Comparison of ENCODE assay signal across 8 cellular contexts in the genomic region with DNA sequence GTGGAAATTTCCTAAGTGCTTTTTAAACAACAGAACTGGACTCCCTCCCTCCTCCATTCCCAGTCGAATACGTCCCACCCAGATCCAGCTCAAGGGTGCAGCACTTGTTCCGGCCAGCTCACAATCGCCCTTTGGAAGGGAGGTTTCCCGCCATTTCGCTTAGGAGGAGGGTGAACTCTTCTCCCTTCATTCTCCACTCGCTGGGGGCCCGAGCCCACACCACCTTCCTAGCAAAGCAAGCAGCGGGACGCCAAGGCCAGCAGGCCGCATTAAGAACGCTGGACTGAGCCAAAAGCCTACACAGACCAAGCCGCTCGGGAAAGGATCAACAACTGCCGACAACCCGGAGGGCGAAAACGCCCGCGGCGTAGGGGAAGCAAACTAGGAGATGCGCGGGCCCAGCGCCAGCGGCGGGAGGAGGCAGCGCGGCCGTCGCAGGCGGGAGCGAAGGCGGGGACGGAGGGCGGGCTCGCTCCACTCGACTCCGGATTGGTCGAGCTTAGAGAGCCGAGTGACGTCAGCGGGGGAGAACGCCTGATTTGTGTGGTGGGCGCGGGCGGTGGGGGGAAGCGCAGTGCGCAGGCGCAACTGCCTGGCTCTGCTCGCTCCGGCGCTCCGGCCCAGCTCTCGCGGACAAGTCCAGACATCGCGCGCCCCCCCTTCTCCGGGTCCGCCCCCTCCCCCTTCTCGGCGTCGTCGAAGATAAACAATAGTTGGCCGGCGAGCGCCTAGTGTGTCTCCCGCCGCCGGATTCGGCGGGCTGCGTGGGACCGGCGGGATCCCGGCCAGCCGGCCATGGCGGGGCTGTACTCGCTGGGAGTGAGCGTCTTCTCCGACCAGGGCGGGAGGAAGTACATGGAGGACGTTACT. TPM values are rescaled to one million over a fixed set of nuclear protein-coding genes. Genes with fewer than 3 reads are reported as not detected.
A peak's percentile ranks its signal among the peaks of the same experiment; 100 is the strongest.
DNase-seq lines count a peak whose midpoint lies in the region; ATAC-seq and TF ChIP-seq lines count a peak whose summit lies in the region.

A gene (plus strand): TSS at position 574 of the 870 bp plus-strand sequence. CDS start 222 bp downstream, at position 796.

- no peaks in the 10 kb centered on the region for H3K36me3 Mint-ChIP-seq in H9 (ENCODE audit: insufficient read depth in 1 of 3, low read depth in 3 of 3)
- no peaks in the 10 kb centered on the region for H3K36me3 Mint-ChIP-seq in natural killer cell

- H3K9me3 ChIP-seq in ES-I3 (ENCODE audit: control insufficient read depth, insufficient read depth, low read length): no peaks in the 10 kb centered on the region
- no peaks in the 10 kb centered on the region for H3K9me3 ChIP-seq in H9 (ENCODE audit: control insufficient read depth, low read depth, low read length)

- ATAC-seq in natural killer cell: peak; percentile 91 to 99 (median 94)

- no peaks in the 10 kb centered on the region for H4K20me1 ChIP-seq in H9 (ENCODE audit: control insufficient read depth, insufficient read depth, insufficient read length)

- WGBS in H9 (ENCODE audit: extremely low coverage, insufficient read length, low lambda C conversion rate): no CpG with 5 or more reads among the region's 83 CpGs

- H3K14ac ChIP-seq in H9 (ENCODE audit: insufficient read depth, low read length): peak within 1 kb of the TSS; percentile 94

- H2BK20ac ChIP-seq in H9 (ENCODE audit: low read depth, low read length, poor library complexity, severe bottlenecking): no peak within 1 kb of the TSS

- peak within 1 kb of the TSS; percentile 96 for H3K18ac ChIP-seq in H9 (ENCODE audit: insufficient read length, low read depth, low read length)

- H2AFZ ChIP-seq in H9 (ENCODE audit: low read length): no peak within 1 kb of the TSS

- TF ChIP-seq CTCF in H9 (conservative IDR thresholded peaks at IDR 0.05) (no peak), natural killer cell (IDR thresholded peaks at IDR 0.05) (no peak)

- H3K27ac ChIP-seq in H9 (ENCODE audit: insufficient read length, low read depth, low read length): peak within 1 kb of the TSS; percentile 68

- peak; percentile 96 for TF ChIP-seq POLR2A in Raji (IDR thresholded peaks at IDR 0.05; ENCODE audit: insufficient read depth, low read depth, low read length)

- peak within 1 kb of the TSS; percentile 11; the same call in 1 of the 2 replicates for H3K4ac ChIP-seq in H9 (ENCODE audit: low read depth, low read length)

- no peaks in the 10 kb centered on the region for H3K27me3 ChIP-seq in H9 (ENCODE audit: insufficient read depth, low read length)

- peak within 1 kb of the TSS; percentile 100 for H3K4me2 ChIP-seq in H9 (ENCODE audit: insufficient read depth, insufficient read length, low read length)

- H2BK15ac ChIP-seq in H9 (ENCODE audit: low read depth, low read length): no peak within 1 kb of the TSS

- peak within 1 kb of the TSS; percentile 69 for H3K9ac ChIP-seq in ES-I3 (ENCODE audit: low read depth, low read length)
- H3K9ac ChIP-seq in H9 (ENCODE audit: extremely low read depth, insufficient read length, low read length): peak within 1 kb of the TSS; percentile 93

- peak within 1 kb of the TSS; percentile 28 for H4K8ac ChIP-seq in H9 (replicated peaks; ENCODE audit: insufficient read length, low read depth, low read length)

- no peaks in the 10 kb centered on the region for H3K36me3 ChIP-seq in ES-I3 (ENCODE audit: insufficient read depth, low read length)

- peak within 1 kb of the TSS; percentile 89 for H3T11ph ChIP-seq in H9 (ENCODE audit: low read length)

- peak; percentile 100 for DNase-seq in H9
- peak; percentile 98 for DNase-seq in M059J (ENCODE audit: low read depth)
- DNase-seq in activated T-helper 9 cell treated with anti-CD3 and anti-CD28 coated beads, Interleukin-2, amount 50 U/mL, for 16 hours (ENCODE audit: low read depth): peak; percentile 97
- DNase-seq in fibroblast of peridontal ligament (ENCODE audit: extremely low read depth): peak; percentile 98
- DNase-seq in natural killer cell: peak; percentile 97
- DNase-seq in stimulated activated naive CD4-positive, alpha-beta T cell (lab: John Stamatoyannopoulos, UW): peak; percentile 90 to 97 (median 94)

- peak within 1 kb of the TSS; percentile 99 to 100 (median 100) for H3K27ac Mint-ChIP-seq in H9
- peak within 1 kb of the TSS; percentile 90 to 99 for H3K27ac Mint-ChIP-seq in natural killer cell

- H3K4me3 Mint-ChIP-seq in H9: peak within 1 kb of the TSS; percentile 93 to 96
- H3K4me3 Mint-ChIP-seq in natural killer cell: peak within 1 kb of the TSS; percentile 95

- H3K79me2 ChIP-seq in H9 (ENCODE audit: insufficient read depth, low read length): peaks cover 18% of the 10 kb centered on the region; the same call in 1 of the 2 replicates

- peak within 1 kb of the TSS; percentile 92 for H3K56ac ChIP-seq in H9 (ENCODE audit: insufficient read length, low read depth, low read length)

- peak within 1 kb of the TSS; percentile 13 for H2BK5ac ChIP-seq in H9 (ENCODE audit: insufficient read length, low read length)

- H3K23me2 ChIP-seq in H9 (ENCODE audit: insufficient read length, low read depth, low read length, poor library complexity, severe bottlenecking): peaks cover 9% of the 10 kb centered on the region

- H3K9me3 Mint-ChIP-seq in H9 (no peaks in the 10 kb centered on the region; a peak in 1 of 5 replicates), natural killer cell (no peaks in the 10 kb centered on the region)

- intact Hi-C loops in natural killer cell (cut with micrococcal nuclease): loop anchor here (2.0 to 5.0 kb wide), 3 partner anchors 37 to 77 kb away; a partner anchor contains a TSS

- H4K91ac ChIP-seq in H9 (ENCODE audit: insufficient read length, low read depth, low read length): peak within 1 kb of the TSS; percentile 67

- H3K79me1 ChIP-seq in H9 (ENCODE audit: insufficient read depth, low read depth, low read length, poor library complexity, severe bottlenecking): no peaks in the 10 kb centered on the region

- H3K4me1 Mint-ChIP-seq in H9 (peaks cover 19% of the 10 kb centered on the region in 2 experiments), natural killer cell (peaks cover 42 to 48% of the 10 kb centered on the region in 2 donors)

- H2BK12ac ChIP-seq in H9 (ENCODE audit: insufficient read length, low read depth, low read length): peak within 1 kb of the TSS; percentile 27

- peak within 1 kb of the TSS; percentile 25 for H4K5ac ChIP-seq in H9 (ENCODE audit: insufficient read length, low read depth, low read length)

- H3K23ac ChIP-seq in H9 (ENCODE audit: insufficient read length, low read depth, low read length): peak within 1 kb of the TSS; percentile 3

- H2BK120ac ChIP-seq in H9 (ENCODE audit: low read depth, low read length, poor library complexity, severe bottlenecking): peak within 1 kb of the TSS; percentile 74

- peak within 1 kb of the TSS; percentile 10 for H2AK5ac ChIP-seq in H9 (ENCODE audit: insufficient read length, low read length)

- no peaks in the 10 kb centered on the region for H3K4me1 ChIP-seq in ES-I3 (ENCODE audit: insufficient read depth, low read length)
- H3K4me1 ChIP-seq in H9 (ENCODE audit: insufficient read depth, low read length): no peaks in the 10 kb centered on the region

- H3K27me3 Mint-ChIP-seq in H9 (ENCODE audit: low read depth): no peaks in the 10 kb centered on the region
- H3K27me3 Mint-ChIP-seq in natural killer cell (ENCODE audit: low read depth in 2 of 2): peaks cover 0 to 7% of the 10 kb centered on the region in 2 donors

RNA-seq across cellular contexts. Expression of the gene that starts here (rescaled TPM):
- 19.0 and 19.9 TPM in 2 replicates for total RNA-seq in H9 (2021)
- total RNA-seq in M059J (2014; rRNA removed; shearing (Covaris generic)): 9.0 and 10.6 TPM in 2 replicates
- 10 to 100 TPM; 22.8 to 31.6 (median 27.9) TPM for total RNA-seq in natural killer cell

Comparison
In these comparisons a context has a peak if more than half of its experiments do, and no peak if none do; other contexts are left out.
1. Peak in every context shown above with its lines: DNase-seq, ATAC-seq and H3K27ac ChIP-seq.